Comparison of ENCODE assay signal across 16 cellular contexts in genomic region chr13:40530961-40531360, GRCh38.
A peak's percentile ranks its signal among the peaks of the same experiment; 100 is the strongest.
DNase-seq lines count a peak whose midpoint lies in the region; ATAC-seq, FAIRE-seq and TF ChIP-seq lines count a peak whose summit lies in the region.
"Had no signal": no experiment of that assay in that cellular context is flagged by ENCODE, and none has a peak within 500 bp of the region (broad histone marks: within the 10 kb centered on the region; RNA-seq: fewer than 3 reads in every experiment).

No MANE protein-coding gene starts in this region.

- peaks cover 13% of the 10 kb centered on the region for H3K36me3 Mint-ChIP-seq in activated CD4-positive, alpha-beta T cell treated with anti-CD3 and anti-CD28 coated beads, Interleukin-2, amount 10 ng/mL, durations not matched to agents 7 days and 5 days (ENCODE audit: low read depth)

- no peak for TF ChIP-seq POLR2A in GM12878 (IDR thresholded peaks at IDR 0.05; ENCODE audit: low read depth, low read length)

- SMC1A ChIA-PET in GM12878 (lab: Charles Lee; ENCODE audit: uncharacterized antibody, unreplicated experiment) = no interaction called here

- TF ChIP-seq CTCF in MM.1S (IDR thresholded peaks at IDR 0.05; ENCODE audit: low read length) = no peak
- no peak for TF ChIP-seq CTCF in GM12878 (IDR thresholded peaks at IDR 0.05 in 2 of 3, conservative IDR thresholded peaks at IDR 0.05 in 1 of 3; ENCODE audit: control insufficient read depth in 2 of 3, extremely low read depth in 1 of 3, insufficient read depth in 1 of 3, low read depth in 3 of 3, low read length in 3 of 3)
- TF ChIP-seq CTCF in foreskin fibroblast (IDR thresholded peaks at IDR 0.05; ENCODE audit: low read depth, low read length) = no peak

- H3K27ac ChIP-seq in MM.1S (ENCODE audit: low read length) = no peak overlapping the region; the same call in 1 of the 2 replicates
- H3K27ac ChIP-seq in GM12878 (ENCODE audit: control insufficient read depth, insufficient read depth) = no peak overlapping the region

- RAD21 ChIA-PET in GM12878 (lab: Charles Lee; ENCODE audit: unreplicated experiment) = no interaction called here

- H3K79me2 ChIP-seq in MM.1S (ENCODE audit: low read length) (no peaks in the 10 kb centered on the region), GM12878 (ENCODE audit: control insufficient read depth, insufficient read depth, low read length) (no peaks in the 10 kb centered on the region)

- H3K9me2 ChIP-seq in MM.1S (replicated peaks; ENCODE audit: insufficient read depth, low read length) = no peaks in the 10 kb centered on the region

- POLR2A ChIA-PET in activated CD4-positive, alpha-beta T cell treated with anti-CD3 and anti-CD28 coated beads, Interleukin-2, amount 10 ng/mL, durations not matched to agents 7 days and 5 days (lab: Charles Lee) = no interaction called here
- POLR2A ChIA-PET in GM12878 (lab: Charles Lee) = no interaction called here

- CTCF ChIA-PET in activated CD4-positive, alpha-beta T cell treated with anti-CD3 and anti-CD28 coated beads, Interleukin-2, amount 10 ng/mL, durations not matched to agents 7 days and 5 days (lab: Charles Lee) = no interaction called here
- CTCF ChIA-PET in GM12878 (lab: Yijun Ruan, JAX) = interaction anchor here (1.3 kb wide), 1 partner anchor 461 kb away, joined by 3 read pairs; no protein-coding TSS in a partner anchor

- DNase-seq in activated CD4-positive, alpha-beta T cell treated with anti-CD3 and anti-CD28 coated beads, Interleukin-2, amount 10 ng/mL, durations not matched to agents 7 days and 5 days = no peak
- DNase-seq in activated CD4-positive, alpha-beta T cell treated with anti-CD3 and anti-CD28 coated beads, Interleukin-2, amount 50 U/mL, for 1 hour = no peak
- DNase-seq in MM.1S = peak; percentile 20
- DNase-seq in GM12878 (ENCODE audit: low read depth, low spot score) = no peak
- no peak for DNase-seq in foreskin fibroblast
- DNase-seq in SIG-M5 (lab: John Stamatoyannopoulos, UW) = no peak
- DNase-seq: C1 segment of cervical spinal cord, DMS53, GOT3, Karpas-422, NCI-H187 treated with DMSO at 0.1 percent for 48 hours, NCI-H2171 treated with DMSO at 0.1 percent for 48 hours, SHP77 treated with DMSO at 0.1 percent for 48 hours had no signal

- WGBS in GM12878 (ENCODE audit: insufficient coverage, insufficient replicate concordance, low lambda C conversion rate, missing lambda C conversion rate) = 52% methylated on average over 1 of the region's 1 CpG

- in situ Hi-C loops in GM12878 (cut with MboI) = no loop called here

- no peak overlapping the region for H3K9ac ChIP-seq in MM.1S (ENCODE audit: low read length)
- no peak overlapping the region for H3K9ac ChIP-seq in GM12878 (ENCODE audit: control insufficient read depth, insufficient read depth, low read length)

- no peaks in the 10 kb centered on the region for H3K27me3 Mint-ChIP-seq in activated CD4-positive, alpha-beta T cell treated with anti-CD3 and anti-CD28 coated beads, Interleukin-2, amount 10 ng/mL, durations not matched to agents 7 days and 5 days

- BruUV-seq in GM12878 (replicated peaks; lab: Mats Ljungman, UMichigan) = no TSS peak

- H3K4me3 Mint-ChIP-seq in activated CD4-positive, alpha-beta T cell treated with anti-CD3 and anti-CD28 coated beads, Interleukin-2, amount 10 ng/mL, durations not matched to agents 7 days and 5 days = no peak overlapping the region

- H3K9me3 Mint-ChIP-seq in activated CD4-positive, alpha-beta T cell treated with anti-CD3 and anti-CD28 coated beads, Interleukin-2, amount 10 ng/mL, durations not matched to agents 7 days and 5 days = peaks cover 15% of the 10 kb centered on the region

- no peak for TF ChIP-seq RAD21 in GM12878 (IDR thresholded peaks at IDR 0.05; ENCODE audit: insufficient read depth, low read depth, low read length)

- intact Hi-C loops in GM12878 (cut with micrococcal nuclease; ENCODE audit: unreplicated experiment) = no loop called here

- H3K4me2 ChIP-seq in MM.1S (ENCODE audit: low read depth, low read length) = peak overlapping the region; percentile 45
- peak overlapping the region; percentile 65; the same call in 1 of the 2 replicates for H3K4me2 ChIP-seq in GM12878 (ENCODE audit: control insufficient read depth, insufficient read depth)

- H3K36me3 ChIP-seq in MM.1S (replicated peaks; ENCODE audit: insufficient read depth, low read length) (no peaks in the 10 kb centered on the region), GM12878 (ENCODE audit: control insufficient read depth in 2 of 2, insufficient read depth in 2 of 2, low read length in 1 of 2) (no peaks in the 10 kb centered on the region)

- 0 out of 2 replicates have a peak, but pooled peaks cover 3% of the 10 kb centered on the region for H3F3A ChIP-seq in MM.1S (ENCODE audit: insufficient read depth, low read length)

- peak overlapping the region; percentile 46 for H3K27ac Mint-ChIP-seq in activated CD4-positive, alpha-beta T cell treated with anti-CD3 and anti-CD28 coated beads, Interleukin-2, amount 10 ng/mL, durations not matched to agents 7 days and 5 days

- no peaks in the 10 kb centered on the region for H3K9me3 ChIP-seq in MM.1S (replicated peaks; ENCODE audit: insufficient read depth, low read length)
- no peaks in the 10 kb centered on the region; the same call in 2 of the 3 replicates for H3K9me3 ChIP-seq in GM12878 (replicated peaks; ENCODE audit: control insufficient read depth, insufficient read depth, low read length)

- H2AFZ ChIP-seq in MM.1S (ENCODE audit: low read length) (no peak overlapping the region), GM12878 (ENCODE audit: control insufficient read depth, low read depth, low read length) (no peak overlapping the region)

- H3K4me3 ChIP-seq in MM.1S (ENCODE audit: low read length) (no peak overlapping the region), GM12878 (no peak overlapping the region), foreskin fibroblast (ENCODE audit: low read depth in 1 of 2, low read length in 2 of 2) (no peak overlapping the region)

- no peak for TF ChIP-seq EP300 in GM12878 (IDR thresholded peaks at IDR 0.05; ENCODE audit: borderline replicate concordance in 1 of 2, control insufficient read depth in 1 of 2, low read depth in 2 of 2, low read length in 2 of 2)

- ATAC-seq in GM18498 (IDR thresholded peaks at IDR 0.05; ENCODE audit: unreplicated experiment) (peak; percentile 84), GM12878 (peak; percentile 51; the same call in 2 of the 3 replicates), HG02571 (IDR thresholded peaks at IDR 0.05; ENCODE audit: unreplicated experiment) (no peak)

- H3K27me3 ChIP-seq in MM.1S (replicated peaks; ENCODE audit: insufficient read depth, low read length) (no peaks in the 10 kb centered on the region), GM12878 (replicated peaks in 1 of 2; ENCODE audit: control insufficient read depth in 2 of 2, insufficient read depth in 2 of 2, low read length in 1 of 2) (no peaks in the 10 kb centered on the region)

- H4K20me1 ChIP-seq in MM.1S (ENCODE audit: insufficient read depth, low read length) (no peaks in the 10 kb centered on the region), GM12878 (ENCODE audit: control insufficient read depth, insufficient read depth) (no peaks in the 10 kb centered on the region)

- no peak for FAIRE-seq in GM12878 (lab: Jason Lieb, UNC)
- FAIRE-seq: RCC 7860 had no signal

- H3K4me1 ChIP-seq in MM.1S (ENCODE audit: low read length) (0 out of 2 replicates have a peak, but pooled peaks cover 3% of the 10 kb centered on the region), GM12878 (ENCODE audit: control insufficient read depth, insufficient read depth, low read length) (no peaks in the 10 kb centered on the region)

- peaks cover 18% of the 10 kb centered on the region for H3K4me1 Mint-ChIP-seq in activated CD4-positive, alpha-beta T cell treated with anti-CD3 and anti-CD28 coated beads, Interleukin-2, amount 10 ng/mL, durations not matched to agents 7 days and 5 days

TF ChIP-seq in GM12878, 131 proteins besides CTCF, POLR2A, EP300 and RAD21:
- TF ChIP-seq HSF1 (IDR thresholded peaks at IDR 0.05; ENCODE audit: low read depth, low read length) = no peak
- TF ChIP-seq RUNX3 (IDR thresholded peaks at IDR 0.05; ENCODE audit: low read length) = 0 out of 2 replicates have a peak, but pooled peaks have one; percentile 36
